17 cellular contexts compared by ENCODE assay signal in genomic region chr14:59438148-59438766, GRCh38.
DNase-seq lines count a peak whose midpoint lies in the region; ATAC-seq and TF ChIP-seq lines count a peak whose summit lies in the region.
"Had no signal": no experiment of that assay in that cellular context is flagged by ENCODE, and none has a peak within 500 bp of the region (broad histone marks: within the 10 kb centered on the region; RNA-seq: fewer than 3 reads in every experiment).

No MANE protein-coding gene starts in this region.

- TF ChIP-seq CTCF in RWPE2 (IDR thresholded peaks at IDR 0.05; ENCODE audit: poor library complexity, severe bottlenecking): no peak

- H3K36me3 ChIP-seq in RWPE2 (ENCODE audit: low read depth): no peaks in the 10 kb centered on the region

- peak overlapping the region; percentile 50 for H3K27ac ChIP-seq in RWPE2 (ENCODE audit: poor library complexity, severe bottlenecking)
- no peak overlapping the region for H3K27ac ChIP-seq in epithelial cell of prostate
- H3K27ac ChIP-seq: 22Rv1 had no signal

- H3K4me3 ChIP-seq in RWPE2 (ENCODE audit: severe bottlenecking) (no peak overlapping the region), skeletal muscle cell (ENCODE audit: low read depth, low read length) (no peak overlapping the region)

- H3K9me3 ChIP-seq in RWPE2 (ENCODE audit: severe bottlenecking): no peaks in the 10 kb centered on the region

- H3K27me3 Mint-ChIP-seq in stimulated activated naive CD8-positive, alpha-beta T cell treated with anti-CD3 and anti-CD28 coated beads, Interleukin-15, amount 100 ng/mL, for 72 hours: no peaks in the 10 kb centered on the region
- H3K27me3 Mint-ChIP-seq: activated T-helper 17 cell treated with anti-CD3 and anti-CD28 coated beads, Interleukin-2, amount 50 U/mL, for 72 hours; T-cell had no signal

- no peaks in the 10 kb centered on the region for H3K27me3 ChIP-seq in RWPE2 (ENCODE audit: insufficient read depth, poor library complexity, severe bottlenecking)

- H3K9me3 Mint-ChIP-seq in stimulated activated naive CD8-positive, alpha-beta T cell treated with anti-CD3 and anti-CD28 coated beads, Interleukin-15, amount 100 ng/mL, for 72 hours: no peaks in the 10 kb centered on the region
- H3K9me3 Mint-ChIP-seq: activated CD4-positive, alpha-beta T cell treated with anti-CD3 and anti-CD28 coated beads, Interleukin-2, amount 10 ng/mL, durations not matched to agents 24 days and 14 days; activated T-helper 17 cell treated with anti-CD3 and anti-CD28 coated beads, Interleukin-2, amount 50 U/mL, for 72 hours; naive thymus-derived CD4-positive, alpha-beta T cell; T-cell; type B pancreatic cell had no signal

- DNase-seq in DMS53 (lab: John Stamatoyannopoulos, UW): peak; percentile 2
- DNase-seq in DMS53 treated with DMSO at 0.1 percent for 48 hours (lab: John Stamatoyannopoulos, UW; ENCODE audit: unreplicated experiment): no peak
- no peak for DNase-seq in RWPE2 (ENCODE audit: low spot score)
- peak; percentile 26 for DNase-seq in epithelial cell of prostate (ENCODE audit: low read depth, low spot score)
- DNase-seq in skeletal muscle cell (ENCODE audit: low read depth): peak; percentile 73
- no peak for DNase-seq in stimulated activated naive CD8-positive, alpha-beta T cell treated with anti-CD3 and anti-CD28 coated beads, Interleukin-15, amount 100 ng/mL, for 72 hours
- no peak for DNase-seq in Kasumi-1 (lab: John Stamatoyannopoulos, UW)
- DNase-seq: activated CD4-positive, alpha-beta T cell treated with anti-CD3 and anti-CD28 coated beads, Interleukin-2, amount 10 ng/mL, durations not matched to agents 24 days and 14 days; islet precursor cell; naive thymus-derived CD4-positive, alpha-beta T cell; NCI-H2171; T-cell had no signal

- peaks cover 28% of the 10 kb centered on the region for H3K4me1 ChIP-seq in RWPE2 (ENCODE audit: insufficient read depth, poor library complexity, severe bottlenecking)

- H3K4me3 Mint-ChIP-seq in stimulated activated naive CD8-positive, alpha-beta T cell treated with anti-CD3 and anti-CD28 coated beads, Interleukin-15, amount 100 ng/mL, for 72 hours: no peak overlapping the region
- H3K4me3 Mint-ChIP-seq: activated CD4-positive, alpha-beta T cell treated with anti-CD3 and anti-CD28 coated beads, Interleukin-2, amount 10 ng/mL, durations not matched to agents 24 days and 14 days; activated T-helper 17 cell treated with anti-CD3 and anti-CD28 coated beads, Interleukin-2, amount 50 U/mL, for 72 hours; naive thymus-derived CD4-positive, alpha-beta T cell; T-cell; type B pancreatic cell had no signal

- no peaks in the 10 kb centered on the region for H3K4me1 Mint-ChIP-seq in stimulated activated naive CD8-positive, alpha-beta T cell treated with anti-CD3 and anti-CD28 coated beads, Interleukin-15, amount 100 ng/mL, for 72 hours
- H3K4me1 Mint-ChIP-seq: activated CD4-positive, alpha-beta T cell treated with anti-CD3 and anti-CD28 coated beads, Interleukin-2, amount 10 ng/mL, durations not matched to agents 24 days and 14 days; activated T-helper 17 cell treated with anti-CD3 and anti-CD28 coated beads, Interleukin-2, amount 50 U/mL, for 72 hours; naive thymus-derived CD4-positive, alpha-beta T cell; T-cell had no signal

- ATAC-seq in RWPE2 (ENCODE audit: low read depth) (peak; percentile 81), GM18511 (IDR thresholded peaks at IDR 0.05; ENCODE audit: unreplicated experiment) (no peak)
- ATAC-seq in stimulated activated naive CD8-positive, alpha-beta T cell treated with anti-CD3 and anti-CD28 coated beads, Interleukin-15, amount 100 ng/mL, for 72 hours: no peak
- ATAC-seq: activated T-helper 17 cell treated with anti-CD3 and anti-CD28 coated beads, Interleukin-2, amount 50 U/mL, for 72 hours; esophagus mucosa; naive thymus-derived CD4-positive, alpha-beta T cell; T-cell had no signal

- peak overlapping the region in 1 of 2 donors; percentile 59 for H3K27ac Mint-ChIP-seq in stimulated activated naive CD8-positive, alpha-beta T cell treated with anti-CD3 and anti-CD28 coated beads, Interleukin-15, amount 100 ng/mL, for 72 hours
- H3K27ac Mint-ChIP-seq: activated CD4-positive, alpha-beta T cell treated with anti-CD3 and anti-CD28 coated beads, Interleukin-2, amount 10 ng/mL, durations not matched to agents 24 days and 14 days; activated T-helper 17 cell treated with anti-CD3 and anti-CD28 coated beads, Interleukin-2, amount 50 U/mL, for 72 hours; naive thymus-derived CD4-positive, alpha-beta T cell; T-cell; type B pancreatic cell had no signal

Comparison
In these comparisons a context has a peak if more than half of its experiments do, and no peak if none do; other contexts are left out.
1. DNase-seq: peak in DMS53 (single experiment), epithelial cell of prostate (single experiment) and skeletal muscle cell (single experiment); none in DMS53 treated with DMSO at 0.1 percent for 48 hours (single experiment), RWPE2 (single experiment), stimulated activated naive CD8-positive, alpha-beta T cell treated with anti-CD3 and anti-CD28 coated beads, Interleukin-15, amount 100 ng/mL, for 72 hours (0 of 2) and Kasumi-1 (0 of 2).